18 cellular contexts compared by ENCODE assay signal in the genomic region with DNA sequence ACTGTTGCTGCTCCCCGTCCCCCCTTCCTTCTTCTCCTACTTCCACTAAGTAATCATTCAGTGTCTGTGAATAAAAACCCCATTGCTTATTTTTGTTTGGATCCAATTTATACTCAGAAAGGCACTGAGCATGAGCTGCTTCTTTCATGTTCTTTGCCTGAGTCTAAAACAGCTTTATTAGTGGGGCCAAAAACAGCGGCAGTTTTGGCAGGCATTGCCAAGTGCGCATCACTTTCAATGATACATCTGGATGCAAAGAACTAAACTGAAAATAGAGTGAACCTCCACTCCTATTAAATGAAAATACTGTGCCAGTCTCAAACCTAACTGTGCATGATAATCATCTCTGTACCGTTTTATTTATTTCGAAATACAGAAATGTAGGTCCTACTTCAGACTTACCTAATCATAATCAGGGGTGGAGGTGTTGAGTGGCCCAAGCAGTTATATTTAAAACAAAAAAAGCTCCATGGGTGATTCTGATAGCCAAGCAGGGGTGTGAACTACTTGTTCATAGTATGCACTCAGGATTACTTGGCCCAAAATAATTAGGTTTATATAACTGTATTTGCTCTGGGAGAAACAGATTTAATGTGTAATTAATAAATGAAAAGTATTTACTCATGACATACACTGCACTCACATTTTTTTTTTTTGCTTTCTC. TPM values are rescaled to one million over a fixed set of nuclear protein-coding genes. Genes with fewer than 3 reads are reported as not detected.
A peak's percentile ranks its signal among the peaks of the same experiment; 100 is the strongest.
DNase-seq lines count a peak whose midpoint lies in the region; ATAC-seq, FAIRE-seq and TF ChIP-seq lines count a peak whose summit lies in the region.
"Had no signal": no experiment of that assay in that cellular context is flagged by ENCODE, and none has a peak within 500 bp of the region (broad histone marks: within the 10 kb centered on the region; RNA-seq: fewer than 3 reads in every experiment).

No MANE protein-coding gene starts in this region.

- no peak for TF ChIP-seq POLR2A in GM12892 (IDR thresholded peaks at IDR 0.05; ENCODE audit: low read depth, low read length)

- ATAC-seq in stimulated activated naive CD8-positive, alpha-beta T cell treated with anti-CD3 and anti-CD28 coated beads, Interleukin-15, amount 100 ng/mL, for 72 hours = no peak
- ATAC-seq in right cardiac atrium = peak; percentile 67 to 73
- ATAC-seq in HG03571 (IDR thresholded peaks at IDR 0.05; ENCODE audit: unreplicated experiment) = no peak
- ATAC-seq: activated naive CD4-positive, alpha-beta T cell treated with anti-CD3 and anti-CD28 coated beads, Interleukin-2, amount 50 U/mL, for 72 hours; naive thymus-derived CD4-positive, alpha-beta T cell had no signal

- no peak for FAIRE-seq in GM12892 (lab: Jason Lieb, UNC)
- FAIRE-seq: GM12891, H1 had no signal

- H3K27ac ChIP-seq in right cardiac atrium (ENCODE audit: low read length) = peak overlapping the region; percentile 2
- H3K27ac ChIP-seq: lower lobe of right lung, suprapubic skin had no signal

- peak overlapping the region; percentile 41 for H3K27ac Mint-ChIP-seq in stimulated activated naive CD8-positive, alpha-beta T cell treated with anti-CD3 and anti-CD28 coated beads, Interleukin-15, Interleukin-2, amounts not matched to agents 100 ng/mL and 50 ng/mL, for 24 hours
- H3K27ac Mint-ChIP-seq in stimulated activated naive CD8-positive, alpha-beta T cell treated with anti-CD3 and anti-CD28 coated beads, Interleukin-15, amount 100 ng/mL, for 72 hours = peak overlapping the region in 1 of 2 donors; percentile 81

- no peak for DNase-seq in stimulated activated naive CD8-positive, alpha-beta T cell treated with anti-CD3 and anti-CD28 coated beads, Interleukin-15, amount 100 ng/mL, for 72 hours
- DNase-seq in cerebellar cortex (ENCODE audit: low spot score) = peak; percentile 4
- DNase-seq in right cardiac atrium = peak; percentile 41 to 68 (median 49)
- DNase-seq in GM12892 (ENCODE audit: insufficient read length) = no peak
- DNase-seq in C1 segment of cervical spinal cord (lab: John Stamatoyannopoulos, UW) = no peak
- no peak for DNase-seq in superior temporal gyrus (ENCODE audit: extremely low spot score)
- DNase-seq: Calu3; central memory CD4-positive, alpha-beta T cell; effector memory CD4-positive, alpha-beta T cell; lower lobe of right lung; naive thymus-derived CD4-positive, alpha-beta T cell; NCI-H510A had no signal

- H3K36me3 Mint-ChIP-seq in stimulated activated naive CD8-positive, alpha-beta T cell treated with anti-CD3 and anti-CD28 coated beads, Interleukin-15, Interleukin-2, amounts not matched to agents 100 ng/mL and 50 ng/mL, for 24 hours (ENCODE audit: low read depth) = peaks cover 20% of the 10 kb centered on the region

- peaks cover 67% of the 10 kb centered on the region for H3K4me1 Mint-ChIP-seq in stimulated activated naive CD8-positive, alpha-beta T cell treated with anti-CD3 and anti-CD28 coated beads, Interleukin-15, Interleukin-2, amounts not matched to agents 100 ng/mL and 50 ng/mL, for 24 hours (ENCODE audit: low read depth)
- peaks cover 60% of the 10 kb centered on the region for H3K4me1 Mint-ChIP-seq in stimulated activated naive CD8-positive, alpha-beta T cell treated with anti-CD3 and anti-CD28 coated beads, Interleukin-15, amount 100 ng/mL, for 72 hours

- H3K4me3 ChIP-seq in right cardiac atrium (ENCODE audit: low read length) = peak overlapping the region; percentile 23
- H3K4me3 ChIP-seq: lower lobe of right lung, suprapubic skin had no signal

- H3K27me3 ChIP-seq in right cardiac atrium (ENCODE audit: control insufficient read depth, insufficient read depth) = no peaks in the 10 kb centered on the region
- H3K27me3 ChIP-seq: suprapubic skin had no signal

- H3K4me3 Mint-ChIP-seq in stimulated activated naive CD8-positive, alpha-beta T cell treated with anti-CD3 and anti-CD28 coated beads, Interleukin-15, Interleukin-2, amounts not matched to agents 100 ng/mL and 50 ng/mL, for 24 hours = no peak overlapping the region
- no peak overlapping the region for H3K4me3 Mint-ChIP-seq in stimulated activated naive CD8-positive, alpha-beta T cell treated with anti-CD3 and anti-CD28 coated beads, Interleukin-15, amount 100 ng/mL, for 72 hours

- no peaks in the 10 kb centered on the region for H3K27me3 Mint-ChIP-seq in stimulated activated naive CD8-positive, alpha-beta T cell treated with anti-CD3 and anti-CD28 coated beads, Interleukin-15, Interleukin-2, amounts not matched to agents 100 ng/mL and 50 ng/mL, for 24 hours
- H3K27me3 Mint-ChIP-seq in stimulated activated naive CD8-positive, alpha-beta T cell treated with anti-CD3 and anti-CD28 coated beads, Interleukin-15, amount 100 ng/mL, for 72 hours = no peaks in the 10 kb centered on the region
- H3K27me3 Mint-ChIP-seq: naive thymus-derived CD4-positive, alpha-beta T cell had no signal

- H3K9me3 Mint-ChIP-seq in stimulated activated naive CD8-positive, alpha-beta T cell treated with anti-CD3 and anti-CD28 coated beads, Interleukin-15, Interleukin-2, amounts not matched to agents 100 ng/mL and 50 ng/mL, for 24 hours = no peaks in the 10 kb centered on the region
- no peaks in the 10 kb centered on the region for H3K9me3 Mint-ChIP-seq in stimulated activated naive CD8-positive, alpha-beta T cell treated with anti-CD3 and anti-CD28 coated beads, Interleukin-15, amount 100 ng/mL, for 72 hours

- WGBS in right cardiac atrium = 42% methylated on average over 5 of the region's 5 CpGs

- no peaks in the 10 kb centered on the region for H3K9me3 ChIP-seq in right cardiac atrium (ENCODE audit: control insufficient read depth, low read length)
- H3K9me3 ChIP-seq: lower lobe of right lung, suprapubic skin had no signal

- peaks cover 5% of the 10 kb centered on the region for H3K4me1 ChIP-seq in right cardiac atrium (ENCODE audit: control insufficient read depth, insufficient read depth, low read length)
- H3K4me1 ChIP-seq: suprapubic skin had no signal

- intact Hi-C loops in right cardiac atrium (cut with DNase I) = loop anchor here in 1 of 4 donors (10.0 kb wide), 1 partner anchor 50 kb away; a partner anchor contains a TSS

RNA-seq across cellular contexts. Expression of a gene that starts 48.4 kb away (rescaled TPM):
- 100 to 1,000 TPM; 168 to 276 (median 179) TPM for total RNA-seq in right cardiac atrium
- 57.6 TPM for polyA plus RNA-seq in right cardiac atrium
- 23.1 TPM for polyA plus RNA-seq in GM12892 (2012; ENCODE audit: missing spikeins)

Comparison
In these comparisons a context has a peak if more than half of its experiments do, and no peak if none do; other contexts are left out.
1. ATAC-seq: peak in right cardiac atrium (2 of 2); none in stimulated activated naive CD8-positive, alpha-beta T cell treated with anti-CD3 and anti-CD28 coated beads, Interleukin-15, amount 100 ng/mL, for 72 hours (single experiment) and HG03571 (single experiment).
2. DNase-seq: peak in cerebellar cortex (single experiment) and right cardiac atrium (3 of 3); none in stimulated activated naive CD8-positive, alpha-beta T cell treated with anti-CD3 and anti-CD28 coated beads, Interleukin-15, amount 100 ng/mL, for 72 hours (0 of 2), GM12892 (single experiment), C1 segment of cervical spinal cord (0 of 14) and superior temporal gyrus (single experiment).